8 cellular contexts compared by ENCODE assay signal in genomic region chr14:21070083-21070609, GRCh38. TPM values are rescaled to one million over a fixed set of nuclear protein-coding genes. Genes with fewer than 3 reads are reported as not detected.
DNase-seq lines count a peak whose midpoint lies in the region; ATAC-seq and TF ChIP-seq lines count a peak whose summit lies in the region.

TSS of gene ARHGEF40 (plus strand) at chr14:21070304. CDS start at chr14:21070397, 93 bp downstream.

- no peaks in the 10 kb centered on the region for H3K9me3 ChIP-seq in aorta (ENCODE audit: control insufficient read depth, low read length)

- no peaks in the 10 kb centered on the region for H3K9me3 Mint-ChIP-seq in activated T-cell treated with anti-CD3 and anti-CD28 coated beads, Interleukin-2, amount 50 U/mL, for 24 hours
- no peaks in the 10 kb centered on the region for H3K9me3 Mint-ChIP-seq in naive B cell

- H3K4me3 Mint-ChIP-seq in activated T-cell treated with anti-CD3 and anti-CD28 coated beads, Interleukin-2, amount 50 U/mL, for 24 hours: peak within 1 kb of the TSS; percentile 72
- H3K4me3 Mint-ChIP-seq in naive B cell: peak within 1 kb of the TSS; percentile 85 to 95 (median 92)

- 0% methylated on average over 4 to 63 of the region's 63 CpGs for WGBS in aorta, 2 donors

- H3K36me3 ChIP-seq in aorta (ENCODE audit: control insufficient read depth in 1 of 2, insufficient read depth in 2 of 2, low read length in 1 of 2): no peaks in the 10 kb centered on the region

- TF ChIP-seq CTCF in foreskin keratinocyte (conservative IDR thresholded peaks at IDR 0.05): no peak

- ATAC-seq in foreskin keratinocyte (peak; percentile 13), naive B cell (ENCODE audit: low read depth in 2 of 2) (peak; percentile 6 to 13), aorta (ENCODE audit: low FRiP score) (peak; percentile 81), HG03469 (IDR thresholded peaks at IDR 0.05; ENCODE audit: unreplicated experiment) (no peak)

- peak; percentile 42 for DNase-seq in ELF-1 (ENCODE audit: low read depth, low spot score)
- DNase-seq in Jurkat, Clone E6-1 (ENCODE audit: low read depth, low spot score): no peak
- peak; percentile 49 for DNase-seq in activated T-cell treated with anti-CD3 and anti-CD28 coated beads, Interleukin-2, amount 50 U/mL, for 24 hours
- no peak for DNase-seq in foreskin keratinocyte
- peak; percentile 19 for DNase-seq in naive B cell
- peak; percentile 75 to 91 for DNase-seq in aorta
- DNase-seq in KG1 (lab: John Stamatoyannopoulos, UW): no peak

- H3K27me3 ChIP-seq in foreskin keratinocyte: peaks cover 20% of the 10 kb centered on the region
- no peaks in the 10 kb centered on the region for H3K27me3 ChIP-seq in aorta (ENCODE audit: control insufficient read depth in 1 of 2, insufficient read depth in 2 of 2, low read length in 1 of 2)

- H3K36me3 Mint-ChIP-seq in activated T-cell treated with anti-CD3 and anti-CD28 coated beads, Interleukin-2, amount 50 U/mL, for 24 hours (ENCODE audit: low read depth): no peaks in the 10 kb centered on the region
- no peaks in the 10 kb centered on the region for H3K36me3 Mint-ChIP-seq in naive B cell

- peak within 1 kb of the TSS; percentile 35 for H3K4me3 ChIP-seq in Jurkat, Clone E6-1 (ENCODE audit: low read length)
- peak within 1 kb of the TSS; percentile 51 to 63 for H3K4me3 ChIP-seq in aorta (ENCODE audit: low read length in 2 of 2)

- H3K27ac Mint-ChIP-seq in activated T-cell treated with anti-CD3 and anti-CD28 coated beads, Interleukin-2, amount 50 U/mL, for 24 hours: no peak within 1 kb of the TSS
- H3K27ac Mint-ChIP-seq in naive B cell: peak within 1 kb of the TSS in 5 of 6 donors; percentile 34 to 91 (median 87)

- peaks cover 74% of the 10 kb centered on the region for H3K27me3 Mint-ChIP-seq in activated T-cell treated with anti-CD3 and anti-CD28 coated beads, Interleukin-2, amount 50 U/mL, for 24 hours
- peaks cover 9 to 56% (median 45%) of the 10 kb centered on the region in 3 donors for H3K27me3 Mint-ChIP-seq in naive B cell

- H3K27ac ChIP-seq in foreskin keratinocyte (peak within 1 kb of the TSS; percentile 20), aorta (ENCODE audit: low read depth in 1 of 2, low read length in 2 of 2) (peak within 1 kb of the TSS in 1 of 2 donors; percentile 49)

- intact Hi-C loops in aorta (cut with DNase I): loop anchor here in 1 of 2 donors (1.0 to 10.0 kb wide), 2 partner anchors 34 to 315 kb away; partner anchors contain the start of gene SUPT16H

- H3K4me1 ChIP-seq in foreskin keratinocyte (peaks cover 3% of the 10 kb centered on the region), aorta (ENCODE audit: control insufficient read depth in 1 of 2, insufficient read depth in 2 of 2, low read length in 2 of 2) (no peaks in the 10 kb centered on the region)

- peaks cover 36% of the 10 kb centered on the region for H3K4me1 Mint-ChIP-seq in activated T-cell treated with anti-CD3 and anti-CD28 coated beads, Interleukin-2, amount 50 U/mL, for 24 hours (ENCODE audit: low read depth)
- peaks cover 39 to 42% (median 39%) of the 10 kb centered on the region in 3 donors for H3K4me1 Mint-ChIP-seq in naive B cell

RNA-seq across cellular contexts. Expression of gene ARHGEF40, which starts in this region (rescaled TPM):
- 1.6 TPM for polyA plus RNA-seq in Jurkat, Clone E6-1 (2012; ENCODE audit: insufficient read depth, insufficient read length)
- 13.6 and 20.7 TPM in 2 replicates for total RNA-seq in foreskin keratinocyte
- 10.2 and 17.6 TPM in 2 replicates for polyA plus RNA-seq in foreskin keratinocyte
- polyA plus RNA-seq in naive B cell (ENCODE audit: low read depth in 6 of 6): under 1 TPM in 5 of 6 donors, not detected in 1; 0.07 to 0.99 (median 0.27) TPM
- 10 to 100 TPM; 40.5 to 68.3 TPM for total RNA-seq in aorta
- 10 to 100 TPM in 1 of 2 donors, 1 to 10 TPM in 1; 5.4 to 24.3 TPM for polyA plus RNA-seq in aorta

Comparison
In these comparisons a context has a peak if more than half of its experiments do, and no peak if none do; other contexts are left out.
1. Peak in DNase-seq and ATAC-seq in naive B cell; RNA of the gene not detected or under 1 TPM.
2. DNase-seq: peak in ELF-1 (single experiment), activated T-cell treated with anti-CD3 and anti-CD28 coated beads, Interleukin-2, amount 50 U/mL, for 24 hours (single experiment) and aorta (2 of 2); none in Jurkat, Clone E6-1 (single experiment), foreskin keratinocyte (0 of 2) and KG1 (single experiment).